23 cellular contexts compared by ENCODE assay signal in genomic region chr7:158784270-158784669, GRCh38. TPM values are rescaled to one million over a fixed set of nuclear protein-coding genes. Genes with fewer than 3 reads are reported as not detected.
A peak's percentile ranks its signal among the peaks of the same experiment; 100 is the strongest.
DNase-seq lines count a peak whose midpoint lies in the region; ATAC-seq and TF ChIP-seq lines count a peak whose summit lies in the region.
"Had no signal": no experiment of that assay in that cellular context is flagged by ENCODE, and none has a peak within 500 bp of the region (broad histone marks: within the 10 kb centered on the region; RNA-seq: fewer than 3 reads in every experiment).

No MANE protein-coding gene starts in this region.

- H3K9me3 Mint-ChIP-seq in stimulated activated effector memory CD8-positive, alpha-beta T cell treated with anti-CD3 and anti-CD28 coated beads, Interleukin-12 subunit alpha, Interleukin-12 subunit beta, amount 100 ng/mL, for 72 hours = no peaks in the 10 kb centered on the region
- H3K9me3 Mint-ChIP-seq: activated B cell treated with CpG ODN at 0.5 μM for 24 hours; activated CD4-positive, alpha-beta memory T cell treated with anti-CD3 and anti-CD28 coated beads, Interleukin-2, amount 10 ng/mL, durations not matched to agents 7 days and 5 days; T-helper 2 cell treated with Interferon-gamma antibody and Interleukin-4, amounts not matched to agents 5 μg/mL and 100 μg/mL, for 36 hours had no signal

- peak overlapping the region; percentile 45; the same call in 1 of the 2 replicates for H3K27ac ChIP-seq in BLaER1
- no peak overlapping the region for H3K27ac ChIP-seq in PC-3 (ENCODE audit: low read length)
- no peak overlapping the region for H3K27ac ChIP-seq in substantia nigra (ENCODE audit: low read depth, low read length, poor library complexity, severe bottlenecking)
- H3K27ac ChIP-seq: epithelial cell of prostate had no signal

- no peaks in the 10 kb centered on the region for H3K27me3 ChIP-seq in BLaER1
- no peaks in the 10 kb centered on the region for H3K27me3 ChIP-seq in PC-3 (ENCODE audit: low read length)
- H3K27me3 ChIP-seq: ovary had no signal

- DNase-seq in PC-3 (no peak), foreskin fibroblast (peak; percentile 14 to 53), substantia nigra (lab: John Stamatoyannopoulos, UW) (no peak)
- no peak for DNase-seq in stimulated activated effector memory CD8-positive, alpha-beta T cell treated with anti-CD3 and anti-CD28 coated beads, Interleukin-12 subunit alpha, Interleukin-12 subunit beta, amount 100 ng/mL, for 72 hours (ENCODE audit: low spot score in 2 of 2)
- DNase-seq: activated B cell treated with CpG ODN at 0.5 μM for 24 hours; activated CD4-positive, alpha-beta memory T cell treated with anti-CD3 and anti-CD28 coated beads, Interleukin-2, amount 10 ng/mL, durations not matched to agents 7 days and 5 days; activated T-cell treated with anti-CD3 and anti-CD28 coated beads, Interleukin-2, amount 50 U/mL, for 48 hours; AML-193; Caco-2; KBM-7; NCI-H187 treated with DMSO at 0.1 percent for 48 hours; NCI-H345; stimulated activated CD4-positive, alpha-beta T cell treated with anti-CD3 and anti-CD28 coated beads, Interleukin-4, amount 100 ng/mL, for 24 hours had no signal

- POLR2A ChIA-PET in PC-3 (lab: Charles Lee; ENCODE audit: unreplicated experiment) = no interaction called here

- H3K4me3 ChIP-seq in BLaER1 (no peak overlapping the region), PC-3 (ENCODE audit: low read length) (no peak overlapping the region), foreskin fibroblast (ENCODE audit: low read depth in 1 of 2, low read length in 2 of 2) (no peak overlapping the region)
- H3K4me3 ChIP-seq: ovary, skin epidermis had no signal

- no peak for TF ChIP-seq CTCF in PC-3 (conservative IDR thresholded peaks at IDR 0.05; ENCODE audit: low read depth, low read length)
- TF ChIP-seq CTCF in foreskin fibroblast (IDR thresholded peaks at IDR 0.05; ENCODE audit: low read depth, low read length) = no peak

- intact Hi-C loops in PC-3 (cut with micrococcal nuclease) = no loop called here

- H3K36me3 ChIP-seq in BLaER1 = peaks cover 92% of the 10 kb centered on the region
- peaks cover 38% of the 10 kb centered on the region for H3K36me3 ChIP-seq in PC-3 (ENCODE audit: low read depth, low read length)
- H3K36me3 ChIP-seq: ovary had no signal

- peaks cover 11% of the 10 kb centered on the region for H3K4me1 Mint-ChIP-seq in stimulated activated effector memory CD8-positive, alpha-beta T cell treated with anti-CD3 and anti-CD28 coated beads, Interleukin-12 subunit alpha, Interleukin-12 subunit beta, amount 100 ng/mL, for 72 hours
- H3K4me1 Mint-ChIP-seq: activated B cell treated with CpG ODN at 0.5 μM for 24 hours had no signal

- H3K36me3 Mint-ChIP-seq in stimulated activated effector memory CD8-positive, alpha-beta T cell treated with anti-CD3 and anti-CD28 coated beads, Interleukin-12 subunit alpha, Interleukin-12 subunit beta, amount 100 ng/mL, for 72 hours = peaks cover 35% of the 10 kb centered on the region

- H3K4me2 ChIP-seq in BLaER1 (peak overlapping the region; percentile 61), PC-3 (ENCODE audit: low read length) (no peak overlapping the region)

- no peaks in the 10 kb centered on the region for H3F3A ChIP-seq in PC-3 (ENCODE audit: low read length, unreplicated experiment)

- no peak overlapping the region for H2AFZ ChIP-seq in PC-3 (ENCODE audit: low read length)

- ATAC-seq in PC-3 (peak; percentile 9; the same call in 1 of the 2 replicates), HG03097 (IDR thresholded peaks at IDR 0.05; ENCODE audit: low FRiP score, unreplicated experiment) (no peak), HG03469 (IDR thresholded peaks at IDR 0.05; ENCODE audit: unreplicated experiment) (no peak), HG03139 (IDR thresholded peaks at IDR 0.05; ENCODE audit: unreplicated experiment) (no peak)
- peak; percentile 8 for ATAC-seq in stimulated activated effector memory CD8-positive, alpha-beta T cell treated with anti-CD3 and anti-CD28 coated beads, Interleukin-12 subunit alpha, Interleukin-12 subunit beta, amount 100 ng/mL, for 72 hours
- ATAC-seq: left lobe of liver had no signal

- no peak overlapping the region for H3K27ac Mint-ChIP-seq in stimulated activated effector memory CD8-positive, alpha-beta T cell treated with anti-CD3 and anti-CD28 coated beads, Interleukin-12 subunit alpha, Interleukin-12 subunit beta, amount 100 ng/mL, for 72 hours
- H3K27ac Mint-ChIP-seq: activated B cell treated with CpG ODN at 0.5 μM for 24 hours; activated CD4-positive, alpha-beta memory T cell treated with anti-CD3 and anti-CD28 coated beads, Interleukin-2, amount 10 ng/mL, durations not matched to agents 7 days and 5 days; activated naive CD8-positive, alpha-beta T cell; T-helper 2 cell treated with Interferon-gamma antibody and Interleukin-4, amounts not matched to agents 5 μg/mL and 100 μg/mL, for 36 hours had no signal

- H3K9me2 ChIP-seq in PC-3 (replicated peaks; ENCODE audit: low read length) = no peaks in the 10 kb centered on the region

- H3K4me1 ChIP-seq in BLaER1 (peaks cover 23% of the 10 kb centered on the region), PC-3 (ENCODE audit: insufficient read depth, low read length) (no peaks in the 10 kb centered on the region; the same call in none of the 2 replicates)

- no TSS peak for BruUV-seq in PC-3 (replicated peaks; lab: Mats Ljungman, UMichigan)

- H3K79me2 ChIP-seq in PC-3 (ENCODE audit: low read length) = no peaks in the 10 kb centered on the region

- CTCF ChIA-PET in PC-3 (lab: Charles Lee) = no interaction called here

- H4K20me1 ChIP-seq in BLaER1 (peaks cover 40% of the 10 kb centered on the region; the same call in 1 of the 2 replicates), PC-3 (ENCODE audit: low read length) (no peaks in the 10 kb centered on the region)

- H3K9ac ChIP-seq in BLaER1 = no peak overlapping the region
- no peak overlapping the region for H3K9ac ChIP-seq in PC-3 (ENCODE audit: low read length)

- no peak overlapping the region for H3K4me3 Mint-ChIP-seq in stimulated activated effector memory CD8-positive, alpha-beta T cell treated with anti-CD3 and anti-CD28 coated beads, Interleukin-12 subunit alpha, Interleukin-12 subunit beta, amount 100 ng/mL, for 72 hours
- H3K4me3 Mint-ChIP-seq: activated B cell treated with CpG ODN at 0.5 μM for 24 hours; activated CD4-positive, alpha-beta memory T cell treated with anti-CD3 and anti-CD28 coated beads, Interleukin-2, amount 10 ng/mL, durations not matched to agents 7 days and 5 days; activated naive CD8-positive, alpha-beta T cell; T-helper 2 cell treated with Interferon-gamma antibody and Interleukin-4, amounts not matched to agents 5 μg/mL and 100 μg/mL, for 36 hours had no signal

- H3K9me3 ChIP-seq in BLaER1 (no peaks in the 10 kb centered on the region; the same call in 1 of the 2 replicates), PC-3 (ENCODE audit: low read length) (no peaks in the 10 kb centered on the region)
- H3K9me3 ChIP-seq: Caco-2, ovary had no signal

RNA-seq across cellular contexts. Expression of gene ESYT2, which starts 45.0 kb away (rescaled TPM):
- total RNA-seq in PC-3 (2014; rRNA removed) = 76.1 and 78.0 TPM in 2 replicates

Comparison
In these comparisons a context has a peak if more than half of its experiments do, and no peak if none do; other contexts are left out.
1. ATAC-seq: peak in PC-3 (single experiment) and stimulated activated effector memory CD8-positive, alpha-beta T cell treated with anti-CD3 and anti-CD28 coated beads, Interleukin-12 subunit alpha, Interleukin-12 subunit beta, amount 100 ng/mL, for 72 hours (single experiment); none in HG03097 (single experiment), HG03469 (single experiment) and HG03139 (single experiment).
2. DNase-seq: peak in foreskin fibroblast (2 of 2); none in PC-3 (single experiment), stimulated activated effector memory CD8-positive, alpha-beta T cell treated with anti-CD3 and anti-CD28 coated beads, Interleukin-12 subunit alpha, Interleukin-12 subunit beta, amount 100 ng/mL, for 72 hours (0 of 2) and substantia nigra (0 of 49).